1 cellular context compared by ENCODE assay signal in genomic region chr5:112447185-112447760, GRCh38. TPM values are rescaled to one million over a fixed set of nuclear protein-coding genes. Genes with fewer than 3 reads are reported as not detected.
"Had no signal": no experiment of that assay in that cellular context is flagged by ENCODE, and none has a peak within 500 bp of the region (broad histone marks: within the 10 kb centered on the region; RNA-seq: fewer than 3 reads in every experiment).

No MANE protein-coding gene starts in this region.

RNA-seq across cellular contexts. Expression of gene EPB41L4A, which starts 28.2 kb away (rescaled TPM):
- total RNA-seq: LHCN-M2 had no signal
